25 cellular contexts compared by ENCODE assay signal in the genomic region with DNA sequence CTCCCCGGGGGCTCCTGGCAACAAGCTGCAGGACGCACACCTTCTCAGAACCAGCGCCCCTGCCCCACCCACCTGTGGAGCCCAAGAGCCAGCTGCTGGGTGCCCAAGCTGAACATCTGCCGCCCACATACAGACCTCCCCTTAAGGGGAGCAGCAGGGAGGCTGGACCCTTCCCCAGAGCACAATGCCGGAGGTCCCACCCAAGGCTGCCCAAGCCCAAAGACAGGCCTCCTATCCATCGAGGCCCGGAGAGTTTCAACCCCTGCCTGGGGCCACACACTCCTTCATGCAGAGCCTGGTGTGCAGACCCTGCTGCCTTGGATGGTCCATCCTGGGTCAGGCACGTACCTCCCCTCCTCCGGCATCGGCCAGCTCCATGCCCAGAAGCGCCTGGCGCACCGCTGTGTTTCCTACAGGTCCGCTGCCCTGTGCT. TPM values are rescaled to one million over a fixed set of nuclear protein-coding genes. Genes with fewer than 3 reads are reported as not detected.
DNase-seq lines count a peak whose midpoint lies in the region; ATAC-seq and TF ChIP-seq lines count a peak whose summit lies in the region.
"Had no signal": no experiment of that assay in that cellular context is flagged by ENCODE, and none has a peak within 500 bp of the region (broad histone marks: within the 10 kb centered on the region; RNA-seq: fewer than 3 reads in every experiment).

No MANE protein-coding gene starts in this region.

- intact Hi-C loops in ascending aorta (cut with DNase I): loop anchor here (5.0 to 10.0 kb wide), 2 partner anchors 271 to 309 kb away; partner anchors contain the start of gene ESYT2

- H3K4me3 Mint-ChIP-seq in GM23338: no peak overlapping the region
- H3K4me3 Mint-ChIP-seq: dendritic cell treated with granulocyte-macrophage colony-stimulating factor and Interleukin-4, amounts not matched to agents 40 ng/mL and 50 ng/mL, for 4 days; stimulated activated naive B cell treated with anti-CD40 and anti-IgM and Interleukin-4, amounts not matched to agents 10 μg/mL and 1 μg/mL and 100 μg/mL, for 72 hours; WTC11 had no signal

- no peaks in the 10 kb centered on the region for H4K20me1 ChIP-seq in GM23338 (replicated peaks; ENCODE audit: insufficient read depth)

- H3K36me3 ChIP-seq in H7 (replicated peaks; ENCODE audit: control insufficient read depth, insufficient read depth, low read length): no peaks in the 10 kb centered on the region
- no peaks in the 10 kb centered on the region for H3K36me3 ChIP-seq in ascending aorta
- no peaks in the 10 kb centered on the region for H3K36me3 ChIP-seq in suprapubic skin
- no peaks in the 10 kb centered on the region for H3K36me3 ChIP-seq in GM23338 (ENCODE audit: insufficient read depth)
- H3K36me3 ChIP-seq: breast epithelium, right lobe of liver, SJSA1, thyroid gland had no signal

- TF ChIP-seq POLR2A in suprapubic skin (IDR thresholded peaks at IDR 0.05): no peak

- no peaks in the 10 kb centered on the region for H3K9me3 ChIP-seq in ascending aorta
- H3K9me3 ChIP-seq in suprapubic skin: no peaks in the 10 kb centered on the region
- H3K9me3 ChIP-seq: breast epithelium, right lobe of liver, SJSA1, thyroid gland had no signal

- no peak overlapping the region for H3K4me2 ChIP-seq in GM23338

- DNase-seq in H7 (peak; percentile 46), ascending aorta (ENCODE audit: low spot score in 2 of 2) (peak in 1 of 2 donors; percentile 66), left lobe of liver (ENCODE audit: low spot score) (peak; percentile 35), suprapubic skin (ENCODE audit: low spot score in 2 of 2) (peak; percentile 49 to 62), activated gamma-delta T cell treated with Interleukin-2 at 50 U/mL for 16 hours (no peak), GM23338 (ENCODE audit: low spot score) (no peak), NK-92 (lab: John Stamatoyannopoulos, UW; ENCODE audit: unreplicated experiment) (no peak)
- DNase-seq: GM23248; hippocampal formation; MM.1S; NCI-H187; NCI-H2227 treated with DMSO at 0.1 percent for 48 hours; NCI-H774; OCI-M1; stimulated activated naive B cell treated with anti-CD40 and anti-IgM and Interleukin-4, amounts not matched to agents 10 μg/mL and 1 μg/mL and 100 μg/mL, for 72 hours; T-helper 2 cell; thyroid gland had no signal

- H3K27ac Mint-ChIP-seq in GM23338: no peak overlapping the region
- H3K27ac Mint-ChIP-seq: dendritic cell treated with granulocyte-macrophage colony-stimulating factor and Interleukin-4, amounts not matched to agents 40 ng/mL and 50 ng/mL, for 4 days; stimulated activated naive B cell treated with anti-CD40 and anti-IgM and Interleukin-4, amounts not matched to agents 10 μg/mL and 1 μg/mL and 100 μg/mL, for 72 hours; WTC11 had no signal

- H3K4me1 ChIP-seq in ascending aorta (peaks cover 50 to 78% of the 10 kb centered on the region in 2 donors), suprapubic skin (no peaks in the 10 kb centered on the region), GM23338 (ENCODE audit: insufficient read depth) (no peaks in the 10 kb centered on the region)
- H3K4me1 ChIP-seq: right lobe of liver, SJSA1, thyroid gland had no signal

- H3F3A ChIP-seq in GM23338 (replicated peaks; ENCODE audit: low read depth): no peaks in the 10 kb centered on the region

- no peaks in the 10 kb centered on the region for H3K79me2 ChIP-seq in GM23338 (replicated peaks; ENCODE audit: insufficient read depth)

- 93% methylated on average over 11 of the region's 14 CpGs for WGBS in suprapubic skin

- TF ChIP-seq CTCF in ascending aorta (IDR thresholded peaks at IDR 0.05): no peak
- no peak for TF ChIP-seq CTCF in suprapubic skin (IDR thresholded peaks at IDR 0.05)
- no peak for TF ChIP-seq CTCF in GM23338 (conservative IDR thresholded peaks at IDR 0.05; ENCODE audit: low read depth in 2 of 2)

- H3K27ac ChIP-seq in ascending aorta (peak overlapping the region; percentile 98 to 99), suprapubic skin (no peak overlapping the region), GM23338 (ENCODE audit: low read depth) (no peak overlapping the region)
- H3K27ac ChIP-seq: GM23248, right lobe of liver, SJSA1, thyroid gland had no signal

- no peak for TF ChIP-seq EP300 in suprapubic skin (IDR thresholded peaks at IDR 0.05)

- H3K4me1 Mint-ChIP-seq in GM23338: no peaks in the 10 kb centered on the region; the same call in 2 of the 3 replicates
- H3K4me1 Mint-ChIP-seq: stimulated activated naive B cell treated with anti-CD40 and anti-IgM and Interleukin-4, amounts not matched to agents 10 μg/mL and 1 μg/mL and 100 μg/mL, for 72 hours; WTC11 had no signal

- peaks cover 77% of the 10 kb centered on the region for H3K9me3 Mint-ChIP-seq in GM23338

- H2AFZ ChIP-seq in GM23338: no peak overlapping the region
- H2AFZ ChIP-seq: GM23248 had no signal

- no peaks in the 10 kb centered on the region for H3K27me3 ChIP-seq in H7 (ENCODE audit: control insufficient read depth, insufficient read depth, low read length)
- H3K27me3 ChIP-seq in ascending aorta: no peaks in the 10 kb centered on the region
- H3K27me3 ChIP-seq in suprapubic skin: peaks cover 3% of the 10 kb centered on the region
- no peaks in the 10 kb centered on the region for H3K27me3 ChIP-seq in GM23338 (ENCODE audit: insufficient read depth)
- H3K27me3 ChIP-seq: breast epithelium, right lobe of liver, SJSA1, thyroid gland had no signal

- H3K27me3 Mint-ChIP-seq in GM23338 (ENCODE audit: insufficient read depth, low read depth, poor library complexity): peaks cover 12% of the 10 kb centered on the region
- H3K27me3 Mint-ChIP-seq: dendritic cell treated with granulocyte-macrophage colony-stimulating factor and Interleukin-4, amounts not matched to agents 40 ng/mL and 50 ng/mL, for 4 days; stimulated activated naive B cell treated with anti-CD40 and anti-IgM and Interleukin-4, amounts not matched to agents 10 μg/mL and 1 μg/mL and 100 μg/mL, for 72 hours had no signal

- H3K4me3 ChIP-seq in H7 (ENCODE audit: insufficient read depth, low read depth, low read length) (no peak overlapping the region), ascending aorta (no peak overlapping the region), suprapubic skin (no peak overlapping the region), GM23338 (no peak overlapping the region)
- H3K4me3 ChIP-seq: breast epithelium, GM23248, right lobe of liver, SJSA1, thyroid gland had no signal

- ATAC-seq in left lobe of liver (no peak), GM23338 (no peak)
- ATAC-seq: right lobe of liver; stimulated activated naive B cell treated with anti-CD40 and anti-IgM and Interleukin-4, amounts not matched to agents 10 μg/mL and 1 μg/mL and 100 μg/mL, for 72 hours; WTC11 had no signal

- H3K36me3 Mint-ChIP-seq in GM23338 (ENCODE audit: low read depth): peaks cover 21% of the 10 kb centered on the region
- H3K36me3 Mint-ChIP-seq: stimulated activated naive B cell treated with anti-CD40 and anti-IgM and Interleukin-4, amounts not matched to agents 10 μg/mL and 1 μg/mL and 100 μg/mL, for 72 hours had no signal

- H3K9me2 ChIP-seq in GM23338 (ENCODE audit: insufficient read depth): no peaks in the 10 kb centered on the region

TF ChIP-seq in GM23338, 12 proteins besides CTCF, POLR2A, EP300 and RAD21 (continues in another document):
- no peak for TF ChIP-seq STAT1 (IDR thresholded peaks at IDR 0.05; ENCODE audit: unreplicated experiment)
- TF ChIP-seq EZH2 (IDR thresholded peaks at IDR 0.05; ENCODE audit: low read depth, unreplicated experiment): no peak
- no peak for TF ChIP-seq REST (IDR thresholded peaks at IDR 0.05; ENCODE audit: unreplicated experiment)
- TF ChIP-seq ZNF114 (CRISPR knock-in tag; IDR thresholded peaks at IDR 0.05): no peak
- TF ChIP-seq EZH2phosphoT487 (IDR thresholded peaks at IDR 0.05; ENCODE audit: unreplicated experiment): no peak
- TF ChIP-seq ETS1 (IDR thresholded peaks at IDR 0.05): no peak
- TF ChIP-seq JUNB (IDR thresholded peaks at IDR 0.05; ENCODE audit: unreplicated experiment): no peak

RNA-seq across cellular contexts. Expression of gene VIPR2, which starts 48.7 kb away (rescaled TPM):
- 2.5 and 3.5 TPM in 2 replicates for total RNA-seq in H7 (2014; rRNA removed; shearing (Covaris generic))
- total RNA-seq in ascending aorta (17.8 TPM), left lobe of liver (0.28 TPM), suprapubic skin (under 1 TPM in 3 of 4 donors, not detected in 1; 0.59 to 0.64 (median 0.60) TPM)
- total RNA-seq in GM23338 (2014; rRNA removed; shearing (Covaris generic)): 1.3 and 2.1 TPM in 2 replicates
- polyA plus RNA-seq in GM23338 (2016; fragmentation: Nextera tagmentation; extraction: Ambion mirVana): 1.9 and 2.7 TPM in 2 replicates
- total RNA-seq: endothelial cell of umbilical vein, GM23248, myocyte, SJSA1 had no signal
- polyA plus RNA-seq: endothelial cell of umbilical vein, GM23248, keratinocyte had no signal

Comparison
In these comparisons a context has a peak if more than half of its experiments do, and no peak if none do; other contexts are left out.
1. DNase-seq: peak in H7 (single experiment), left lobe of liver (single experiment) and suprapubic skin (2 of 2); none in activated gamma-delta T cell treated with Interleukin-2 at 50 U/mL for 16 hours (single experiment), GM23338 (single experiment) and NK-92 (single experiment).
2. H3K27ac ChIP-seq: peak in ascending aorta (2 of 2); none in suprapubic skin (single experiment) and GM23338 (single experiment).